Comparison of ENCODE assay signal across 31 cellular contexts in genomic region chr5:145826869-145827268, GRCh38. TPM values are rescaled to one million over a fixed set of nuclear protein-coding genes. Genes with fewer than 3 reads are reported as not detected.
"Had no signal": no experiment of that assay in that cellular context is flagged by ENCODE, and none has a peak within 500 bp of the region (broad histone marks: within the 10 kb centered on the region; RNA-seq: fewer than 3 reads in every experiment).

No MANE protein-coding gene starts in this region.

- ATAC-seq: activated CD8-positive, alpha-beta T cell treated with anti-CD3 and anti-CD28 coated beads for 36 hours; activated T-cell treated with anti-CD3 and anti-CD28 coated beads, Interleukin-2, amount 50 U/mL, for 72 hours; activated T-helper 17 cell treated with anti-CD3 and anti-CD28 coated beads, Interleukin-2, amount 50 U/mL, for 72 hours; Right ventricle myocardium inferior had no signal

- H3K36me3 ChIP-seq: brain microvascular endothelial cell, MG63 had no signal

- H3K4me2 ChIP-seq: PC-9 had no signal

- H3K27me3 ChIP-seq: brain microvascular endothelial cell, MG63 had no signal

- H3K4me3 ChIP-seq: MG63, PC-9 had no signal

- FAIRE-seq: RCC 7860 had no signal

- H2AFZ ChIP-seq: PC-9 had no signal

- H3K9me3 ChIP-seq: MG63 had no signal

- DNase-seq: activated CD4-positive, alpha-beta T cell treated with anti-CD3 and anti-CD28 coated beads, Interleukin-2, amount 10 ng/mL, durations not matched to agents 24 days and 14 days; activated CD4-positive, alpha-beta T cell treated with anti-CD3 and anti-CD28 coated beads, Interleukin-2, amount 50 U/mL, for 4 hours; activated CD8-positive, alpha-beta T cell treated with anti-CD3 and anti-CD28 coated beads for 36 hours; activated effector memory CD4-positive, alpha-beta T cell treated with anti-CD3 and anti-CD28 coated beads, Interleukin-2, amount 50 U/mL, for 16 hours; activated naive CD4-positive, alpha-beta T cell; activated naive CD4-positive, alpha-beta T cell treated with anti-CD3 and anti-CD28 coated beads, Interleukin-2, amount 50 U/mL, for 16 hours; activated naive CD8-positive, alpha-beta T cell treated with anti-CD3 and anti-CD28 coated beads for 36 hours; activated T-cell treated with anti-CD3 and anti-CD28 coated beads, Interleukin-2, amount 50 U/mL, for 1 hour; activated T-cell treated with anti-CD3 and anti-CD28 coated beads, Interleukin-2, amount 50 U/mL, for 72 hours; amniotic stem cell; aorta; brain microvascular endothelial cell; central memory CD4-positive, alpha-beta T cell; Karpas-422; MG63; NCI-H1092; NCI-H1436 treated with DMSO at 0.1 percent for 48 hours; NCI-H2029; NCI-H2171 treated with DMSO at 0.1 percent for 48 hours; NCI-H2227 treated with DMSO at 0.1 percent for 48 hours; NCI-H526 treated with DMSO at 0.1 percent for 48 hours; PC-9; SIG-M5; SW 1271; T-helper 1 cell; T-helper 2 cell; T-helper 9 cell had no signal

- H3K27ac ChIP-seq: brain microvascular endothelial cell, PC-9, RWPE1 had no signal

RNA-seq across cellular contexts. Expression of gene GRXCR2, which starts 45.9 kb away (rescaled TPM):
- polyA plus RNA-seq: aorta had no signal
